22 cellular contexts compared by ENCODE assay signal in the genomic region with DNA sequence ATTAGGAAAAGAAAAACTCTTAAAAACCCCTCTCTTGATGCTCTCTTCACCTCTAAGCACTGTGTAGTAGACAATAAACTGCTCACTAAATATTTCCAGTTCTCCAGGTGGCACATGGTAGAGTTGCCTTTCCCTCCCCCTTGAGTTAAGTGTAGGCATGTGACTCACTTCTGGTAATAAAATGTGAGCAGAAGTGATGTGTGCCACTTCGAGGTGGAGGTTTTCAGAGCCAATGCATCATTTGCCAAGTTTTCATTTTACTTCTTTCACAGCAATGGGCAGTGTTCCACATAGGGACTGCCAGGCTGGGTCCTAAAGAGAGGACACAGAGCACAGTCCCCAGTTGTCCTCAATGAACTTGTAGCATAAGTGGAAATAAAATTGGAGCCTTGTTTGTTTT.
A peak's percentile ranks its signal among the peaks of the same experiment; 100 is the strongest.
DNase-seq lines count a peak whose midpoint lies in the region; ATAC-seq and TF ChIP-seq lines count a peak whose summit lies in the region.
"Had no signal": no experiment of that assay in that cellular context is flagged by ENCODE, and none has a peak within 500 bp of the region (broad histone marks: within the 10 kb centered on the region; RNA-seq: fewer than 3 reads in every experiment).

No MANE protein-coding gene starts in this region.

- H3K4me1 ChIP-seq in lower lobe of right lung = no peaks in the 10 kb centered on the region
- H3K4me1 ChIP-seq in PC-9 (replicated peaks; ENCODE audit: insufficient read depth) = no peaks in the 10 kb centered on the region
- H3K4me1 ChIP-seq: Peyer's patch, right lobe of liver, suprapubic skin had no signal

- TF ChIP-seq CTCF in VCaP (conservative IDR thresholded peaks at IDR 0.05) (no peak), lower lobe of right lung (IDR thresholded peaks at IDR 0.05) (no peak), PC-9 (conservative IDR thresholded peaks at IDR 0.05) (no peak)

- no peaks in the 10 kb centered on the region for H3K9me2 ChIP-seq in PC-9 (ENCODE audit: insufficient read depth)

- DNase-seq in ELR (ENCODE audit: low read depth) = peak; percentile 16
- DNase-seq in MG63 = peak; percentile 46
- DNase-seq in lower lobe of right lung = no peak
- DNase-seq in NCI-H1417 (lab: John Stamatoyannopoulos, UW) = no peak
- DNase-seq in PC-9 = no peak
- no peak for DNase-seq in GM19240 (ENCODE audit: insufficient read length, low spot score)
- no peak for DNase-seq in middle frontal gyrus (ENCODE audit: extremely low spot score, low spot score)
- DNase-seq: activated CD4-positive, alpha-beta T cell treated with anti-CD3 and anti-CD28 coated beads, Interleukin-2, amount 50 U/mL, for 1 hour; activated naive CD8-positive, alpha-beta T cell treated with anti-CD3 and anti-CD28 coated beads, Interleukin-2, amount 10 ng/mL, durations not matched to agents 7 days and 5 days; effector memory CD8-positive, alpha-beta T cell; GDM1; kidney glomerular epithelial cell; NCI-H2029 treated with DMSO at 0.1 percent for 48 hours; NCI-H446; ovary; Peyer's patch; right lobe of liver; T-helper 17 cell had no signal

- intact Hi-C loops in lower lobe of right lung (cut with DNase I) (no loop called here), PC-9 (cut with micrococcal nuclease; ENCODE audit: unreplicated experiment) (no loop called here)

- H3K36me3 ChIP-seq in MG63 = no peaks in the 10 kb centered on the region
- H3K36me3 ChIP-seq in lower lobe of right lung = no peaks in the 10 kb centered on the region
- no peaks in the 10 kb centered on the region for H3K36me3 ChIP-seq in PC-9 (ENCODE audit: low read depth)
- H3K36me3 ChIP-seq: ovary, Peyer's patch, right lobe of liver, suprapubic skin had no signal

- no peak overlapping the region for H3K4me2 ChIP-seq in PC-9

- CTCF ChIA-PET in PC-9 (lab: Charles Lee) = no interaction called here

- no TSS peak for BruUV-seq in PC-9 (replicated peaks; lab: Mats Ljungman, UMichigan)

- H3K27ac ChIP-seq in VCaP = peak overlapping the region; percentile 51
- no peak overlapping the region for H3K27ac ChIP-seq in lower lobe of right lung
- no peak overlapping the region for H3K27ac ChIP-seq in PC-9
- H3K27ac ChIP-seq: ovary, right lobe of liver, suprapubic skin had no signal

- no peaks in the 10 kb centered on the region for H3K79me2 ChIP-seq in PC-9 (ENCODE audit: low read depth)

- POLR2A ChIA-PET in PC-9 (lab: Charles Lee; ENCODE audit: unreplicated experiment) = no interaction called here

- H3K9me3 ChIP-seq in MG63 (peaks cover 8% of the 10 kb centered on the region), lower lobe of right lung (peaks cover 13% of the 10 kb centered on the region), PC-9 (ENCODE audit: insufficient read depth, low read depth) (peaks cover 14% of the 10 kb centered on the region; the same call in 1 of the 2 replicates)
- H3K9me3 ChIP-seq: ovary, Peyer's patch had no signal

- peak; percentile 36 to 61 for ATAC-seq in lower lobe of right lung
- ATAC-seq: effector memory CD8-positive, alpha-beta T cell; esophagus mucosa; natural killer cell treated with Interleukin-12 subunit alpha and Interleukin-12 subunit beta and Interleukin-15 and Interleukin-18, amount 100 ng/mL, for 72 hours; right lobe of liver; T-helper 17 cell had no signal

- H3K4me3 ChIP-seq in MG63 = no peak overlapping the region
- no peak overlapping the region for H3K4me3 ChIP-seq in lower lobe of right lung
- no peak overlapping the region for H3K4me3 ChIP-seq in PC-9
- H3K4me3 ChIP-seq: ovary, Peyer's patch, right lobe of liver, suprapubic skin had no signal

- H3K27me3 ChIP-seq in MG63 = no peaks in the 10 kb centered on the region
- no peaks in the 10 kb centered on the region for H3K27me3 ChIP-seq in lower lobe of right lung (ENCODE audit: low read depth)
- no peaks in the 10 kb centered on the region for H3K27me3 ChIP-seq in PC-9 (ENCODE audit: insufficient read depth, low read depth)
- H3K27me3 ChIP-seq: ovary, Peyer's patch, right lobe of liver, suprapubic skin had no signal

- no peaks in the 10 kb centered on the region for H4K20me1 ChIP-seq in PC-9 (ENCODE audit: insufficient read depth)

- no peak overlapping the region for H2AFZ ChIP-seq in PC-9

- no peaks in the 10 kb centered on the region for H3F3A ChIP-seq in PC-9 (ENCODE audit: insufficient read depth, low read depth)

Comparison
In these comparisons a context has a peak if more than half of its experiments do, and no peak if none do; other contexts are left out.
1. DNase-seq: peak in ELR (single experiment) and MG63 (single experiment); none in lower lobe of right lung (single experiment), NCI-H1417 (0 of 3), PC-9 (0 of 2), GM19240 (single experiment) and middle frontal gyrus (single experiment).